Comparison of ENCODE assay signal across 6 cellular contexts in genomic region chr18:2414235-2414634, GRCh38.
"Had no signal": no experiment of that assay in that cellular context is flagged by ENCODE, and none has a peak within 500 bp of the region (broad histone marks: within the 10 kb centered on the region; RNA-seq: fewer than 3 reads in every experiment).

No MANE protein-coding gene starts in this region.

- H3K4me1 Mint-ChIP-seq: IgD-negative memory B cell had no signal

- H3K27ac ChIP-seq: HL-60, KMS-11 had no signal

- H3K4me2 ChIP-seq: KMS-11 had no signal

- H3K9me3 Mint-ChIP-seq: IgD-negative memory B cell had no signal

- H3K4me3 Mint-ChIP-seq: IgD-negative memory B cell had no signal

- DNase-seq: KBM-7, KG1 had no signal

- H3K27ac Mint-ChIP-seq: IgD-negative memory B cell had no signal

- H3K9ac ChIP-seq: KMS-11 had no signal

- H3K27me3 Mint-ChIP-seq: IgD-negative memory B cell had no signal

- FAIRE-seq: HTR-8/SVneo had no signal

- H3K36me3 Mint-ChIP-seq: IgD-negative memory B cell had no signal
